In the genomic region with DNA sequence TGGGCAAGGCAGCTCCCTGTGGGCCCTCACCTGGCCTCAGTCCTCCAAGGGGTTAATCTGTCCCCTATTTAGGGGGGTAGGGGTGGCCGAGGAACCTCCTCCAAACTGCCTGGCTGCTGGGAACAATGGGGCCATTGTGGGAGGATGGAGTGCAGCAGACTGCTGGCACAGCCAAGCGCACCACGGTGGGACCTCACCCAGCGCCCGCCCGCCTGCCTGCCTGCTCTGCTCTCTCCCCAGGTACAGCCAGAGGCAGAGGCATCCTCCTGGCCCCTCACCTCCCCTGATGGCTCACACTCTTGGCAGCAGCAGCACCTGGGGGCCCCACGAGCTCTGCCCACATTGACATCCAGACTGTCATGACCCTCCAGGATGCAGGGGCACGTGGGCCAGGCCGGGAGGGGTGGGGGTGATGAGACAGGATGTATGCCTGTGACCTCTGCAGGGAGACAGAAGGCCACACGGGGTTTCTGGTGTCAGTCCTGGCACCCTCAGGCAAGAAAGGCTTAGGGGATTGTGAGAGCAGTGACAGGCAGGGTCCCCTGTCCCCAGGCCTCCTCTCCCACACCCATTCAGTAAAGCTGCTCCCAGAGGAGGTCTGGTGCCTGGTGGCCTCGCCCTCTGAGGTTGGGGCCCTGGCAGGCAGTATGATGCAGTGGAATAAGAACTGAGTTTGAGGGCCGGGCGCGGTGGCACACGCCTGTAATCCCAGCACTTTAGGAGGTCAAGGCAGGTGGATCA, we compare ENCODE assay signal across 8 cellular contexts. TPM values are rescaled to one million over a fixed set of nuclear protein-coding genes. Genes with fewer than 3 reads are reported as not detected.
A peak's percentile ranks its signal among the peaks of the same experiment; 100 is the strongest.
DNase-seq lines count a peak whose midpoint lies in the region; ATAC-seq, FAIRE-seq and TF ChIP-seq lines count a peak whose summit lies in the region.

No MANE protein-coding gene starts in this region.

- no peaks in the 10 kb centered on the region for H3K36me3 ChIP-seq in A673 (ENCODE audit: insufficient read depth, low read length, poor library complexity, severe bottlenecking)
- no peaks in the 10 kb centered on the region for H3K36me3 ChIP-seq in endothelial cell of umbilical vein (ENCODE audit: control insufficient read depth in 2 of 2, extremely low read depth in 1 of 2, insufficient read depth in 2 of 2, low read length in 2 of 2)
- no peaks in the 10 kb centered on the region for H3K36me3 ChIP-seq in parathyroid adenoma (ENCODE audit: control insufficient read depth, insufficient read depth, low read length)

- peaks cover 4% of the 10 kb centered on the region for H3K36me3 Mint-ChIP-seq in activated CD4-positive, alpha-beta memory T cell treated with anti-CD3 and anti-CD28 coated beads for 36 hours

- H3K79me2 ChIP-seq in endothelial cell of umbilical vein (ENCODE audit: control insufficient read depth, insufficient read depth, low read length) (peaks cover 50% of the 10 kb centered on the region), parathyroid adenoma (peaks cover 2% of the 10 kb centered on the region)

- peak; percentile 69 for FAIRE-seq in endothelial cell of umbilical vein (lab: Jason Lieb, UNC)

- peak overlapping the region; percentile 56 for H3K4me2 ChIP-seq in endothelial cell of umbilical vein (ENCODE audit: insufficient read depth, low read length)
- peak overlapping the region; percentile 31 for H3K4me2 ChIP-seq in parathyroid adenoma (ENCODE audit: low read length)

- intact Hi-C loops in A673 (cut with micrococcal nuclease; ENCODE audit: unreplicated experiment), result no loop called here
- intact Hi-C loops in activated CD4-positive, alpha-beta memory T cell treated with anti-CD3 and anti-CD28 coated beads for 36 hours (cut with micrococcal nuclease), result loop anchor here (1.0 kb wide), 1 partner anchor 14 kb away; no protein-coding TSS in a partner anchor
- intact Hi-C loops in endothelial cell of umbilical vein (cut with micrococcal nuclease), result loop anchor here (5.0 kb wide), 2 partner anchors 173 to 403 kb away; partner anchors contain the start of gene MCAM

- ATAC-seq in HG03571 (IDR thresholded peaks at IDR 0.05; ENCODE audit: unreplicated experiment) (peak; percentile 43), HG02840 (IDR thresholded peaks at IDR 0.05; ENCODE audit: low FRiP score, unreplicated experiment) (no peak)

- H3K9ac ChIP-seq in endothelial cell of umbilical vein (replicated peaks; ENCODE audit: extremely low read depth, insufficient read depth, low read length) (peak overlapping the region; percentile 50), parathyroid adenoma (no peak overlapping the region)

- BruUV-seq in A673 (replicated peaks; lab: Mats Ljungman, UMichigan) (no TSS peak), endothelial cell of umbilical vein (replicated peaks; lab: Mats Ljungman, UMichigan) (no TSS peak)

- peak overlapping the region; percentile 57 for H3K4me3 Mint-ChIP-seq in activated CD4-positive, alpha-beta memory T cell treated with anti-CD3 and anti-CD28 coated beads for 36 hours

- H3K27me3 ChIP-seq in A673 (replicated peaks; ENCODE audit: insufficient read depth, low read depth, low read length, poor library complexity), result no peaks in the 10 kb centered on the region
- no peaks in the 10 kb centered on the region for H3K27me3 ChIP-seq in endothelial cell of umbilical vein (ENCODE audit: control insufficient read depth in 2 of 2, insufficient read depth in 2 of 2, low read length in 2 of 2)
- no peaks in the 10 kb centered on the region for H3K27me3 ChIP-seq in parathyroid adenoma (ENCODE audit: control insufficient read depth, insufficient read depth, low read length)

- DNase-seq in A673 (ENCODE audit: low spot score) (peak; percentile 60), endothelial cell of umbilical vein (ENCODE audit: low read depth, low spot score) (no peak), T1000 (lab: John Stamatoyannopoulos, UW) (no peak), NCI-H128 (lab: John Stamatoyannopoulos, UW; ENCODE audit: unreplicated experiment) (no peak)
- DNase-seq in activated CD4-positive, alpha-beta memory T cell treated with anti-CD3 and anti-CD28 coated beads for 36 hours, result peak; percentile 88

- POLR2A ChIA-PET in A673 (lab: Charles Lee; ENCODE audit: low non-redundant PET) (no interaction called here), endothelial cell of umbilical vein (lab: Charles Lee) (interaction anchor here (6.3 kb wide), 1 partner anchor 11 kb away, joined by 52 read pairs; the partner anchor contains the start of gene BCL9L)
- POLR2A ChIA-PET in activated CD4-positive, alpha-beta memory T cell treated with anti-CD3 and anti-CD28 coated beads for 36 hours (lab: Charles Lee), result interaction anchor here (1.1 to 6.4 kb wide), 7 partner anchors 8 to 124 kb away, joined by 3 to 56 read pairs (median 9); partner anchors contain the start of genes BCL9L, CXCR5 and DDX6

- CTCF ChIA-PET in A673 (lab: Charles Lee) (interaction anchor here (0.8 to 1.5 kb wide), 2 partner anchors 13 to 15 kb away, joined by 3 to 4 read pairs; no protein-coding TSS in a partner anchor), endothelial cell of umbilical vein (lab: Charles Lee) (interaction anchor here (0.6 to 10.0 kb wide), 4 partner anchors 13 to 277 kb away, joined by 3 to 330 read pairs (median 4); partner anchors contain the start of genes BCL9L and DDX6)
- CTCF ChIA-PET in activated CD4-positive, alpha-beta memory T cell treated with anti-CD3 and anti-CD28 coated beads for 36 hours (lab: Charles Lee), result interaction anchor here (0.6 to 15.0 kb wide), 5 partner anchors 16 to 123 kb away, joined by 3 to 311 read pairs (median 3); partner anchors contain the start of genes BCL9L, DDX6 and UPK2

- H3K27ac ChIP-seq in A673 (ENCODE audit: low read depth, low read length, poor library complexity, severe bottlenecking), result peak overlapping the region; percentile 88
- peak overlapping the region; percentile 83 for H3K27ac ChIP-seq in endothelial cell of umbilical vein (ENCODE audit: insufficient read depth, low read depth, low read length)
- peak overlapping the region; percentile 32 for H3K27ac ChIP-seq in parathyroid adenoma

- peak overlapping the region; percentile 100 for H3K27ac Mint-ChIP-seq in activated CD4-positive, alpha-beta memory T cell treated with anti-CD3 and anti-CD28 coated beads for 36 hours

- H3K9me3 ChIP-seq in A673 (ENCODE audit: low read depth, low read length, poor library complexity, severe bottlenecking) (no peaks in the 10 kb centered on the region), endothelial cell of umbilical vein (replicated peaks; ENCODE audit: control insufficient read depth, insufficient read depth, low read length) (no peaks in the 10 kb centered on the region), parathyroid adenoma (ENCODE audit: control insufficient read depth, low read length) (no peaks in the 10 kb centered on the region)

- H2AFZ ChIP-seq in endothelial cell of umbilical vein (ENCODE audit: low read depth, low read length) (no peak overlapping the region), parathyroid adenoma (no peak overlapping the region)

- H3K4me1 Mint-ChIP-seq in activated CD4-positive, alpha-beta memory T cell treated with anti-CD3 and anti-CD28 coated beads for 36 hours (ENCODE audit: low read depth), result peaks cover 87% of the 10 kb centered on the region

- H3K9me1 ChIP-seq in endothelial cell of umbilical vein (replicated peaks; ENCODE audit: control insufficient read depth, extremely low read depth, insufficient read depth, low read length), result no peaks in the 10 kb centered on the region

- TF ChIP-seq POLR2A in endothelial cell of umbilical vein (IDR thresholded peaks at IDR 0.05; ENCODE audit: low read depth, low read length), result no peak

- no peaks in the 10 kb centered on the region for H3K27me3 Mint-ChIP-seq in activated CD4-positive, alpha-beta memory T cell treated with anti-CD3 and anti-CD28 coated beads for 36 hours

- H4K20me1 ChIP-seq in endothelial cell of umbilical vein (replicated peaks; ENCODE audit: control insufficient read depth, extremely low read depth, insufficient read depth, low read length), result no peaks in the 10 kb centered on the region

- TF ChIP-seq CTCF in A673 (conservative IDR thresholded peaks at IDR 0.05; ENCODE audit: low read depth, low read length), result no peak
- TF ChIP-seq CTCF in endothelial cell of umbilical vein (IDR thresholded peaks at IDR 0.05; ENCODE audit: extremely low read depth in 1 of 2, insufficient read depth in 1 of 2, low read depth in 1 of 2, low read length in 2 of 2), result no peak
- TF ChIP-seq CTCF in parathyroid adenoma (IDR thresholded peaks at IDR 0.05), result no peak

- peaks cover 98% of the 10 kb centered on the region for H3K4me1 ChIP-seq in A673 (ENCODE audit: insufficient read depth, low read length, poor library complexity, severe bottlenecking)
- peaks cover 73% of the 10 kb centered on the region for H3K4me1 ChIP-seq in endothelial cell of umbilical vein (ENCODE audit: control insufficient read depth, extremely low read depth, insufficient read depth, low read length)
- H3K4me1 ChIP-seq in parathyroid adenoma, result peaks cover 19% of the 10 kb centered on the region

- H3K9me3 Mint-ChIP-seq in activated CD4-positive, alpha-beta memory T cell treated with anti-CD3 and anti-CD28 coated beads for 36 hours, result no peaks in the 10 kb centered on the region

- H3K4me3 ChIP-seq in A673 (ENCODE audit: low read depth, low read length, poor library complexity, severe bottlenecking) (no peak overlapping the region), endothelial cell of umbilical vein (replicated peaks in 1 of 3; ENCODE audit: insufficient read depth in 1 of 3, low read depth in 1 of 3, low read length in 3 of 3) (no peak overlapping the region), parathyroid adenoma (ENCODE audit: low read depth, low read length) (no peak overlapping the region)

- dilution Hi-C loops in endothelial cell of umbilical vein (cut with MboI; ENCODE audit: extremely low pct_ligation_motif_present, low sequenced_read_pairs), result no loop called here

RNA-seq across cellular contexts. Expression of gene BCL9L, which starts 11.4 kb away (rescaled TPM):
- total RNA-seq in A673 (2021), result 49.9 and 64.0 TPM in 2 replicates
- 10 to 100 TPM; 28.2 to 31.8 TPM for total RNA-seq in activated CD4-positive, alpha-beta memory T cell treated with anti-CD3 and anti-CD28 coated beads for 36 hours
- total RNA-seq in endothelial cell of umbilical vein, result 44.7 and 48.8 TPM in 2 replicates
- polyA plus RNA-seq in endothelial cell of umbilical vein, result 7.3 and 10.2 TPM in 2 replicates
- 6.5 and 8.0 TPM in 2 replicates for polyA plus RNA-seq in endothelial cell of umbilical vein (2011; cell fraction: cytosol; rRNA removed)
- 10.3 and 10.7 TPM in 2 replicates for polyA plus RNA-seq in endothelial cell of umbilical vein (2011; cell fraction: nucleus; rRNA removed)
- polyA plus RNA-seq in endothelial cell of umbilical vein (2012), result 34.2 and 37.1 TPM in 2 replicates
- polyA minus RNA-seq in endothelial cell of umbilical vein, result 6.4 and 6.9 TPM in 2 replicates
- polyA minus RNA-seq in endothelial cell of umbilical vein (2011; cell fraction: cytosol; rRNA and poly(A)+ RNA removed), result 24.1 TPM
- 6.1 and 20.0 TPM in 2 replicates for polyA minus RNA-seq in endothelial cell of umbilical vein (2011; cell fraction: nucleus; rRNA and poly(A)+ RNA removed)

RNA-seq across cellular contexts. Expression of gene CXCR5, which starts 30.7 kb away (rescaled TPM):
- total RNA-seq in A673 (2021), result not detected in 2 replicates
- total RNA-seq in activated CD4-positive, alpha-beta memory T cell treated with anti-CD3 and anti-CD28 coated beads for 36 hours, result 10 to 100 TPM; 28.0 to 28.3 TPM
- total RNA-seq in endothelial cell of umbilical vein, result not detected in 2 replicates
- polyA plus RNA-seq in endothelial cell of umbilical vein, result not detected in 2 replicates
- not detected in 2 replicates for polyA plus RNA-seq in endothelial cell of umbilical vein (2011; cell fraction: cytosol; rRNA removed)
- polyA plus RNA-seq in endothelial cell of umbilical vein (2011; cell fraction: nucleus; rRNA removed), result not detected in 2 replicates
- polyA plus RNA-seq in endothelial cell of umbilical vein (2012), result not detected in 2 replicates
- polyA minus RNA-seq in endothelial cell of umbilical vein, result not detected in 2 replicates
- polyA minus RNA-seq in endothelial cell of umbilical vein (2011; cell fraction: cytosol; rRNA and poly(A)+ RNA removed), result not detected
- not detected in 2 replicates for polyA minus RNA-seq in endothelial cell of umbilical vein (2011; cell fraction: nucleus; rRNA and poly(A)+ RNA removed)

RNA-seq across cellular contexts. Expression of gene UPK2, which starts 41.8 kb away (rescaled TPM):
- not detected in 2 replicates for total RNA-seq in A673 (2021)
- not detected for total RNA-seq in activated CD4-positive, alpha-beta memory T cell treated with anti-CD3 and anti-CD28 coated beads for 36 hours
- total RNA-seq in endothelial cell of umbilical vein, result not detected in 2 replicates
- polyA plus RNA-seq in endothelial cell of umbilical vein, result 0.11 and 0.13 TPM in 2 replicates
- 0.07 TPM in 1 of 2 replicates, not detected in the other for polyA plus RNA-seq in endothelial cell of umbilical vein (2011; cell fraction: cytosol; rRNA removed)
- polyA plus RNA-seq in endothelial cell of umbilical vein (2011; cell fraction: nucleus; rRNA removed), result not detected in 2 replicates
- polyA plus RNA-seq in endothelial cell of umbilical vein (2012), result not detected in 2 replicates
- not detected in 2 replicates for polyA minus RNA-seq in endothelial cell of umbilical vein
- polyA minus RNA-seq in endothelial cell of umbilical vein (2011; cell fraction: cytosol; rRNA and poly(A)+ RNA removed), result not detected
- polyA minus RNA-seq in endothelial cell of umbilical vein (2011; cell fraction: nucleus; rRNA and poly(A)+ RNA removed), result not detected in 2 replicates

RNA-seq across cellular contexts. Expression of gene FOXR1, which starts 57.2 kb away (rescaled TPM):
- not detected in 2 replicates for total RNA-seq in A673 (2021)
- not detected for total RNA-seq in activated CD4-positive, alpha-beta memory T cell treated with anti-CD3 and anti-CD28 coated beads for 36 hours
- total RNA-seq in endothelial cell of umbilical vein, result not detected in 2 replicates
- not detected in 2 replicates for polyA plus RNA-seq in endothelial cell of umbilical vein
- not detected in 2 replicates for polyA plus RNA-seq in endothelial cell of umbilical vein (2011; cell fraction: cytosol; rRNA removed)
- polyA plus RNA-seq in endothelial cell of umbilical vein (2011; cell fraction: nucleus; rRNA removed), result not detected in 2 replicates
- polyA plus RNA-seq in endothelial cell of umbilical vein (2012), result not detected in 2 replicates
- polyA minus RNA-seq in endothelial cell of umbilical vein, result not detected in 2 replicates
- not detected for polyA minus RNA-seq in endothelial cell of umbilical vein (2011; cell fraction: cytosol; rRNA and poly(A)+ RNA removed)
- polyA minus RNA-seq in endothelial cell of umbilical vein (2011; cell fraction: nucleus; rRNA and poly(A)+ RNA removed), result not detected in 2 replicates

Comparison
In these comparisons a context has a peak if more than half of its experiments do, and no peak if none do; other contexts are left out.
1. DNase-seq: peak in A673 (single experiment) and activated CD4-positive, alpha-beta memory T cell treated with anti-CD3 and anti-CD28 coated beads for 36 hours (single experiment); none in endothelial cell of umbilical vein (single experiment), T1000 (single experiment) and NCI-H128 (single experiment).
2. H3K27ac ChIP-seq: peak in every context shown above with its lines; median percentile 88 in A673; 83 in endothelial cell of umbilical vein; 32 in parathyroid adenoma.
3. RNA of gene CXCR5, which starts 30.7 kb away (total RNA-seq): 28.0 to 28.3 TPM in activated CD4-positive, alpha-beta memory T cell treated with anti-CD3 and anti-CD28 coated beads for 36 hours; not detected in A673 and not detected in endothelial cell of umbilical vein; every median in the first group is over 10 times any median in the second.